In the genomic region with DNA sequence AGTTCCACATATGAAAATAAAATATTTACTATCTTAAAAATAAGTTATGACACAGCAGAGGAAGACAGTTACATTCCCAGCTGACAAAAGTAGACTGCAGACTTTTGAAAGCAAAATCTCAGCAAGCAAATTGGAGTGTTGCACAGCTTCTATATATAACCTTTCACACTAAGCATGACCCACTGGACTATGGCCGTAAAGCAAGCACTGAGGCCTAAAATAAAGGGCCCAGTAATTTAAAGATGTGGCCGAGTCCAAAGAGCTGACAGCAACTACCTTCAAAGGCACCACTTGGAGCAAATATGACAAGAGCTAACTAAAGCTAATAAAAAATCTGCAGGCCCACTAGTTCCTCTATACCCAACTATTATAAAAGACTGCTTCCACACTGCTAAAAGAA, we compare ENCODE assay signal across 21 cellular contexts. TPM values are rescaled to one million over a fixed set of nuclear protein-coding genes. Genes with fewer than 3 reads are reported as not detected.
A peak's percentile ranks its signal among the peaks of the same experiment; 100 is the strongest.
DNase-seq lines count a peak whose midpoint lies in the region; ATAC-seq and TF ChIP-seq lines count a peak whose summit lies in the region.
"Had no signal": no experiment of that assay in that cellular context is flagged by ENCODE, and none has a peak within 500 bp of the region (broad histone marks: within the 10 kb centered on the region; RNA-seq: fewer than 3 reads in every experiment).

No MANE protein-coding gene starts in this region.

- H3K27ac ChIP-seq in caudate nucleus (ENCODE audit: low read depth, low read length) (no peak overlapping the region), lower lobe of right lung (no peak overlapping the region)
- H3K27ac ChIP-seq: left lung, RWPE1, tibial artery had no signal

- H3K4me1 Mint-ChIP-seq in natural killer cell (peaks cover 61 to 62% of the 10 kb centered on the region in 2 donors), naive B cell (peaks cover 55 to 89% (median 77%) of the 10 kb centered on the region in 3 donors)
- H3K4me1 Mint-ChIP-seq in natural killer cell treated with Interleukin-12 subunit alpha and Interleukin-12 subunit beta and Interleukin-15 and Interleukin-18, amount 100 ng/mL, for 72 hours (ENCODE audit: low read depth in 2 of 2), result peaks cover 39 to 41% of the 10 kb centered on the region in 2 donors
- H3K4me1 Mint-ChIP-seq in effector memory CD8-positive, alpha-beta T cell (ENCODE audit: low read depth in 2 of 2), result peaks cover 40 to 71% of the 10 kb centered on the region in 2 donors

- H3K4me1 ChIP-seq in lower lobe of right lung, result peaks cover 51% of the 10 kb centered on the region

- DNase-seq in natural killer cell (no peak), naive B cell (no peak), mucosa of gallbladder (ENCODE audit: low spot score) (no peak), caudate nucleus (lab: John Stamatoyannopoulos, UW) (no peak), lower lobe of right lung (no peak), NCI-H2227 treated with DMSO at 0.1 percent for 48 hours (lab: John Stamatoyannopoulos, UW) (no peak)
- DNase-seq in natural killer cell treated with Interleukin-12 subunit alpha and Interleukin-12 subunit beta and Interleukin-15 and Interleukin-18, amount 100 ng/mL, for 72 hours (ENCODE audit: low spot score), result no peak
- DNase-seq in effector memory CD8-positive, alpha-beta T cell, result no peak
- DNase-seq: activated CD4-positive, alpha-beta T cell treated with anti-CD3 and anti-CD28 coated beads, Interleukin-2, amount 50 U/mL, for 1 hour; activated CD8-positive, alpha-beta memory T cell treated with anti-CD3 and anti-CD28 coated beads, Interleukin-2, amount 50 U/mL, for 48 hours; activated gamma-delta T cell treated with Interleukin-2 at 50 U/mL for 16 hours; anterior cingulate cortex; left lung; NCI-H1417 treated with DMSO at 0.1 percent for 48 hours; NCI-H2171; NCI-H82; stimulated activated naive CD4-positive, alpha-beta T cell; tibial artery had no signal

- intact Hi-C loops in natural killer cell (cut with micrococcal nuclease), result no loop called here
- intact Hi-C loops in lower lobe of right lung (cut with DNase I), result no loop called here

- H3K27ac Mint-ChIP-seq in natural killer cell, result peak overlapping the region; percentile 69 to 74
- no peak overlapping the region for H3K27ac Mint-ChIP-seq in natural killer cell treated with Interleukin-12 subunit alpha and Interleukin-12 subunit beta and Interleukin-15 and Interleukin-18, amount 100 ng/mL, for 72 hours
- peak overlapping the region; percentile 64 to 69 for H3K27ac Mint-ChIP-seq in effector memory CD8-positive, alpha-beta T cell
- peak overlapping the region; percentile 50 to 91 (median 72) for H3K27ac Mint-ChIP-seq in naive B cell
- H3K27ac Mint-ChIP-seq: progenitor cell of endocrine pancreas had no signal

- no peaks in the 10 kb centered on the region for H3K27me3 Mint-ChIP-seq in natural killer cell (ENCODE audit: low read depth in 2 of 2)
- H3K27me3 Mint-ChIP-seq in natural killer cell treated with Interleukin-12 subunit alpha and Interleukin-12 subunit beta and Interleukin-15 and Interleukin-18, amount 100 ng/mL, for 72 hours, result no peaks in the 10 kb centered on the region
- no peaks in the 10 kb centered on the region for H3K27me3 Mint-ChIP-seq in effector memory CD8-positive, alpha-beta T cell
- no peaks in the 10 kb centered on the region for H3K27me3 Mint-ChIP-seq in naive B cell
- H3K27me3 Mint-ChIP-seq: progenitor cell of endocrine pancreas had no signal

- H3K36me3 ChIP-seq in lower lobe of right lung, result peaks cover 7% of the 10 kb centered on the region
- H3K36me3 ChIP-seq: left lung had no signal

- no peaks in the 10 kb centered on the region for H3K9me3 Mint-ChIP-seq in natural killer cell
- no peaks in the 10 kb centered on the region for H3K9me3 Mint-ChIP-seq in natural killer cell treated with Interleukin-12 subunit alpha and Interleukin-12 subunit beta and Interleukin-15 and Interleukin-18, amount 100 ng/mL, for 72 hours
- H3K9me3 Mint-ChIP-seq in effector memory CD8-positive, alpha-beta T cell, result no peaks in the 10 kb centered on the region
- H3K9me3 Mint-ChIP-seq in naive B cell, result no peaks in the 10 kb centered on the region
- H3K9me3 Mint-ChIP-seq: CD14-positive monocyte had no signal

- no peaks in the 10 kb centered on the region for H3K27me3 ChIP-seq in lower lobe of right lung (ENCODE audit: low read depth)
- H3K27me3 ChIP-seq: left lung, tibial artery had no signal

- H3K36me3 Mint-ChIP-seq in natural killer cell (no peaks in the 10 kb centered on the region), naive B cell (peaks cover 0 to 15% of the 10 kb centered on the region in 2 donors)
- peaks cover 5% of the 10 kb centered on the region for H3K36me3 Mint-ChIP-seq in natural killer cell treated with Interleukin-12 subunit alpha and Interleukin-12 subunit beta and Interleukin-15 and Interleukin-18, amount 100 ng/mL, for 72 hours
- H3K36me3 Mint-ChIP-seq in effector memory CD8-positive, alpha-beta T cell (ENCODE audit: insufficient read depth), result peaks cover 17% of the 10 kb centered on the region

- TF ChIP-seq CTCF in natural killer cell (IDR thresholded peaks at IDR 0.05) (no peak), lower lobe of right lung (IDR thresholded peaks at IDR 0.05) (no peak)

- no peaks in the 10 kb centered on the region for H3K9me3 ChIP-seq in lower lobe of right lung
- H3K9me3 ChIP-seq: left lung, tibial artery had no signal

- ATAC-seq in natural killer cell (no peak), naive B cell (ENCODE audit: low read depth in 2 of 2) (no peak), lower lobe of right lung (no peak)
- ATAC-seq in natural killer cell treated with Interleukin-12 subunit alpha and Interleukin-12 subunit beta and Interleukin-15 and Interleukin-18, amount 100 ng/mL, for 72 hours, result no peak
- no peak for ATAC-seq in effector memory CD8-positive, alpha-beta T cell (replicated peaks)
- ATAC-seq: left lung had no signal

- H3K4me3 Mint-ChIP-seq in natural killer cell, result no peak overlapping the region
- H3K4me3 Mint-ChIP-seq in natural killer cell treated with Interleukin-12 subunit alpha and Interleukin-12 subunit beta and Interleukin-15 and Interleukin-18, amount 100 ng/mL, for 72 hours, result no peak overlapping the region
- peak overlapping the region in 1 of 2 donors; percentile 88 for H3K4me3 Mint-ChIP-seq in effector memory CD8-positive, alpha-beta T cell
- H3K4me3 Mint-ChIP-seq in naive B cell, result peak overlapping the region in 4 of 8 donors; percentile 34 to 68 (median 55)
- H3K4me3 Mint-ChIP-seq: CD14-positive monocyte had no signal

- H3K4me3 ChIP-seq in lower lobe of right lung, result no peak overlapping the region
- H3K4me3 ChIP-seq: left lung, tibial artery had no signal

RNA-seq across cellular contexts. Expression of a gene that starts 6.5 kb away (rescaled TPM):
- 100 to 1,000 TPM in 2 of 3 donors, 10 to 100 TPM in 1; 97.9 to 104 (median 104) TPM for total RNA-seq in natural killer cell
- 100 to 1,000 TPM; 214 to 225 TPM for total RNA-seq in natural killer cell treated with Interleukin-12 subunit alpha and Interleukin-12 subunit beta and Interleukin-15 and Interleukin-18, amount 100 ng/mL, for 72 hours
- 100 to 1,000 TPM; 380 to 482 (median 401) TPM for polyA plus RNA-seq in naive B cell (ENCODE audit: low read depth in 6 of 6)
- total RNA-seq in mucosa of gallbladder, result 205 TPM
- 192 TPM for total RNA-seq in lower lobe of right lung

Comparison
In these comparisons a context has a peak if more than half of its experiments do, and no peak if none do; other contexts are left out.
1. H3K27ac Mint-ChIP-seq: peak in natural killer cell (2 of 2), effector memory CD8-positive, alpha-beta T cell (2 of 2) and naive B cell (6 of 6); none in natural killer cell treated with Interleukin-12 subunit alpha and Interleukin-12 subunit beta and Interleukin-15 and Interleukin-18, amount 100 ng/mL, for 72 hours (0 of 2).